ENCODE assay signal across 19 cellular contexts in genomic region chr1:52767881-52768280, GRCh38. TPM values are rescaled to one million over a fixed set of nuclear protein-coding genes. Genes with fewer than 3 reads are reported as not detected.
DNase-seq lines count a peak whose midpoint lies in the region; ATAC-seq and TF ChIP-seq lines count a peak whose summit lies in the region.
"Had no signal": no experiment of that assay in that cellular context is flagged by ENCODE, and none has a peak within 500 bp of the region (broad histone marks: within the 10 kb centered on the region; RNA-seq: fewer than 3 reads in every experiment).

No MANE protein-coding gene starts in this region.

- no peak overlapping the region for H3K4me3 Mint-ChIP-seq in activated CD4-positive, alpha-beta T cell treated with anti-CD3 and anti-CD28 coated beads, Interleukin-2, amount 10 ng/mL, durations not matched to agents 7 days and 5 days
- H3K4me3 Mint-ChIP-seq in activated CD4-positive, alpha-beta T cell treated with anti-CD3 and anti-CD28 coated beads, Interleukin-2, amount 10 ng/mL, durations not matched to agents 24 days and 14 days: no peak overlapping the region
- peak overlapping the region in 2 of 10 donors; percentile 32 to 37 for H3K4me3 Mint-ChIP-seq in naive thymus-derived CD4-positive, alpha-beta T cell

- peaks cover 0 to 13% (median 0%) of the 10 kb centered on the region in 3 experiments for H3K36me3 ChIP-seq in naive thymus-derived CD4-positive, alpha-beta T cell (ENCODE audit: control insufficient read depth in 2 of 3, insufficient read depth in 3 of 3, low read length in 3 of 3)
- peaks cover 0 to 9% of the 10 kb centered on the region in 2 donors for H3K36me3 ChIP-seq in gastrocnemius medialis

- CTCF ChIA-PET in activated CD4-positive, alpha-beta T cell treated with anti-CD3 and anti-CD28 coated beads, Interleukin-2, amount 10 ng/mL, durations not matched to agents 7 days and 5 days (lab: Charles Lee): interaction anchor here (0.6 kb wide), 1 partner anchor 35 kb away, joined by 3 read pairs; no protein-coding TSS in a partner anchor
- CTCF ChIA-PET in naive thymus-derived CD4-positive, alpha-beta T cell (lab: Charles Lee): no interaction called here

- no peak for DNase-seq in activated CD4-positive, alpha-beta T cell treated with anti-CD3 and anti-CD28 coated beads, Interleukin-2, amount 10 ng/mL, durations not matched to agents 7 days and 5 days
- DNase-seq in activated CD4-positive, alpha-beta T cell treated with anti-CD3 and anti-CD28 coated beads, Interleukin-2, amount 10 ng/mL, durations not matched to agents 24 days and 14 days: no peak
- DNase-seq in Kasumi-1 (lab: John Stamatoyannopoulos, UW): peak; percentile 29 to 34
- DNase-seq in naive thymus-derived CD4-positive, alpha-beta T cell: peak in 1 of 9 donors; percentile 2
- DNase-seq in gastrocnemius medialis: no peak
- no peak for DNase-seq in DMS79 treated with DMSO at 0.1 percent for 48 hours (lab: John Stamatoyannopoulos, UW)
- no peak for DNase-seq in iPS-NIHi11 (ENCODE audit: low spot score)
- DNase-seq: AML-193, C1 segment of cervical spinal cord, KG1, NCI-H1105 treated with DMSO at 0.1 percent for 48 hours, NCI-H2029 treated with DMSO at 0.1 percent for 48 hours, NCI-H226, NCI-H524 had no signal

- no peaks in the 10 kb centered on the region for H3K27me3 ChIP-seq in naive thymus-derived CD4-positive, alpha-beta T cell (ENCODE audit: control insufficient read depth in 2 of 2, insufficient read depth in 2 of 2, low read length in 2 of 2)
- H3K27me3 ChIP-seq in gastrocnemius medialis: no peaks in the 10 kb centered on the region
- H3K27me3 ChIP-seq: SJSA1 had no signal

- no peaks in the 10 kb centered on the region for H3K27me3 Mint-ChIP-seq in activated CD4-positive, alpha-beta T cell treated with anti-CD3 and anti-CD28 coated beads, Interleukin-2, amount 10 ng/mL, durations not matched to agents 7 days and 5 days
- H3K27me3 Mint-ChIP-seq in activated CD4-positive, alpha-beta T cell treated with anti-CD3 and anti-CD28 coated beads, Interleukin-2, amount 10 ng/mL, durations not matched to agents 24 days and 14 days: no peaks in the 10 kb centered on the region
- H3K27me3 Mint-ChIP-seq in naive thymus-derived CD4-positive, alpha-beta T cell: no peaks in the 10 kb centered on the region

- no peak for TF ChIP-seq POLR2A in gastrocnemius medialis (IDR thresholded peaks at IDR 0.05)

- peaks cover 15% of the 10 kb centered on the region for H3K36me3 Mint-ChIP-seq in activated CD4-positive, alpha-beta T cell treated with anti-CD3 and anti-CD28 coated beads, Interleukin-2, amount 10 ng/mL, durations not matched to agents 7 days and 5 days (ENCODE audit: low read depth)
- peaks cover 9% of the 10 kb centered on the region for H3K36me3 Mint-ChIP-seq in activated CD4-positive, alpha-beta T cell treated with anti-CD3 and anti-CD28 coated beads, Interleukin-2, amount 10 ng/mL, durations not matched to agents 24 days and 14 days (ENCODE audit: low read depth)
- peaks cover 7 to 39% (median 25%) of the 10 kb centered on the region in 5 donors for H3K36me3 Mint-ChIP-seq in naive thymus-derived CD4-positive, alpha-beta T cell

- POLR2A ChIA-PET in activated CD4-positive, alpha-beta T cell treated with anti-CD3 and anti-CD28 coated beads, Interleukin-2, amount 10 ng/mL, durations not matched to agents 7 days and 5 days (lab: Charles Lee): no interaction called here
- POLR2A ChIA-PET in naive thymus-derived CD4-positive, alpha-beta T cell (lab: Charles Lee): no interaction called here

- peak overlapping the region; percentile 48 for H3K27ac Mint-ChIP-seq in activated CD4-positive, alpha-beta T cell treated with anti-CD3 and anti-CD28 coated beads, Interleukin-2, amount 10 ng/mL, durations not matched to agents 7 days and 5 days
- H3K27ac Mint-ChIP-seq in activated CD4-positive, alpha-beta T cell treated with anti-CD3 and anti-CD28 coated beads, Interleukin-2, amount 10 ng/mL, durations not matched to agents 24 days and 14 days: no peak overlapping the region
- peak overlapping the region in 7 of 9 donors; percentile 28 to 65 (median 50) for H3K27ac Mint-ChIP-seq in naive thymus-derived CD4-positive, alpha-beta T cell

- in situ Hi-C loops in gastrocnemius medialis (cut with MboI; ENCODE audit: low sequenced_read_pairs in 4 of 4): no loop called here

- no peak for TF ChIP-seq CTCF in gastrocnemius medialis (IDR thresholded peaks at IDR 0.05 in 4 of 5, conservative IDR thresholded peaks at IDR 0.05 in 1 of 5)

- no peak overlapping the region for H3K4me3 ChIP-seq in naive thymus-derived CD4-positive, alpha-beta T cell (ENCODE audit: low read length)
- no peak overlapping the region for H3K4me3 ChIP-seq in gastrocnemius medialis
- H3K4me3 ChIP-seq: SJSA1 had no signal

- H3K9me3 ChIP-seq in naive thymus-derived CD4-positive, alpha-beta T cell (ENCODE audit: control insufficient read depth in 2 of 3, low read length in 3 of 3): no peaks in the 10 kb centered on the region
- no peaks in the 10 kb centered on the region for H3K9me3 ChIP-seq in gastrocnemius medialis
- H3K9me3 ChIP-seq: SJSA1 had no signal

- peaks cover 10% of the 10 kb centered on the region for H3K4me1 Mint-ChIP-seq in activated CD4-positive, alpha-beta T cell treated with anti-CD3 and anti-CD28 coated beads, Interleukin-2, amount 10 ng/mL, durations not matched to agents 7 days and 5 days
- peaks cover 8% of the 10 kb centered on the region for H3K4me1 Mint-ChIP-seq in activated CD4-positive, alpha-beta T cell treated with anti-CD3 and anti-CD28 coated beads, Interleukin-2, amount 10 ng/mL, durations not matched to agents 24 days and 14 days
- H3K4me1 Mint-ChIP-seq in naive thymus-derived CD4-positive, alpha-beta T cell: peaks cover 11 to 37% (median 24%) of the 10 kb centered on the region in 7 donors

- no peak overlapping the region for H3K27ac ChIP-seq in naive thymus-derived CD4-positive, alpha-beta T cell (ENCODE audit: low read depth, low read length)
- peak overlapping the region; percentile 67 to 90 (median 82) for H3K27ac ChIP-seq in gastrocnemius medialis
- H3K27ac ChIP-seq: HL-60, SJSA1 had no signal

- no peak for ATAC-seq in naive thymus-derived CD4-positive, alpha-beta T cell
- ATAC-seq in gastrocnemius medialis: no peak
- ATAC-seq in HG02759 (IDR thresholded peaks at IDR 0.05; ENCODE audit: unreplicated experiment): no peak
- ATAC-seq: HepG2, Right ventricle myocardium inferior had no signal

- intact Hi-C loops in activated CD4-positive, alpha-beta T cell treated with anti-CD3 and anti-CD28 coated beads, Interleukin-2, amount 10 ng/mL, durations not matched to agents 24 days and 14 days (cut with micrococcal nuclease): no loop called here
- intact Hi-C loops in naive thymus-derived CD4-positive, alpha-beta T cell (cut with micrococcal nuclease): no loop called here
- intact Hi-C loops in gastrocnemius medialis (cut with DNase I; ENCODE audit: low total_unique reads): no loop called here

- H3K4me1 ChIP-seq in naive thymus-derived CD4-positive, alpha-beta T cell (ENCODE audit: control insufficient read depth in 2 of 2, insufficient read depth in 2 of 2, low read length in 2 of 2): peaks cover 0 to 5% of the 10 kb centered on the region in 2 donors
- peaks cover 36 to 45% of the 10 kb centered on the region in 2 donors for H3K4me1 ChIP-seq in gastrocnemius medialis
- H3K4me1 ChIP-seq: SJSA1 had no signal

- H3K9me3 Mint-ChIP-seq in activated CD4-positive, alpha-beta T cell treated with anti-CD3 and anti-CD28 coated beads, Interleukin-2, amount 10 ng/mL, durations not matched to agents 7 days and 5 days: no peaks in the 10 kb centered on the region
- H3K9me3 Mint-ChIP-seq in activated CD4-positive, alpha-beta T cell treated with anti-CD3 and anti-CD28 coated beads, Interleukin-2, amount 10 ng/mL, durations not matched to agents 24 days and 14 days: no peaks in the 10 kb centered on the region
- no peaks in the 10 kb centered on the region for H3K9me3 Mint-ChIP-seq in naive thymus-derived CD4-positive, alpha-beta T cell

RNA-seq across cellular contexts. Expression of gene ZYG11B, which starts 41.6 kb away (rescaled TPM):
- 10 to 100 TPM; 14.5 to 14.8 TPM for total RNA-seq in activated CD4-positive, alpha-beta T cell treated with anti-CD3 and anti-CD28 coated beads, Interleukin-2, amount 10 ng/mL, durations not matched to agents 7 days and 5 days
- total RNA-seq in activated CD4-positive, alpha-beta T cell treated with anti-CD3 and anti-CD28 coated beads, Interleukin-2, amount 10 ng/mL, durations not matched to agents 24 days and 14 days: 9.3 and 10.2 TPM in 2 replicates
- 10 to 100 TPM; 14.9 to 26.8 (median 17.9) TPM for total RNA-seq in naive thymus-derived CD4-positive, alpha-beta T cell
- polyA plus RNA-seq in naive thymus-derived CD4-positive, alpha-beta T cell: 10 to 100 TPM; 14.2 to 22.2 TPM
- 100 to 1,000 TPM; 136 to 248 (median 194) TPM for total RNA-seq in gastrocnemius medialis

Comparison
In these comparisons a context has a peak if more than half of its experiments do, and no peak if none do; other contexts are left out.
1. DNase-seq: peak in Kasumi-1 (2 of 2); none in activated CD4-positive, alpha-beta T cell treated with anti-CD3 and anti-CD28 coated beads, Interleukin-2, amount 10 ng/mL, durations not matched to agents 7 days and 5 days (single experiment), activated CD4-positive, alpha-beta T cell treated with anti-CD3 and anti-CD28 coated beads, Interleukin-2, amount 10 ng/mL, durations not matched to agents 24 days and 14 days (single experiment), gastrocnemius medialis (0 of 2), DMS79 treated with DMSO at 0.1 percent for 48 hours (single experiment) and iPS-NIHi11 (single experiment).
2. RNA of gene ZYG11B, which starts 41.6 kb away (total RNA-seq): 136 to 248 TPM in gastrocnemius medialis; 14.9 to 26.8 TPM in naive thymus-derived CD4-positive, alpha-beta T cell, 14.5 to 14.8 TPM in activated CD4-positive, alpha-beta T cell treated with anti-CD3 and anti-CD28 coated beads, Interleukin-2, amount 10 ng/mL, durations not matched to agents 7 days and 5 days and 9.3 to 10.2 TPM in activated CD4-positive, alpha-beta T cell treated with anti-CD3 and anti-CD28 coated beads, Interleukin-2, amount 10 ng/mL, durations not matched to agents 24 days and 14 days; every median in the first group is over 4 times any median in the second.